In the genomic region with DNA sequence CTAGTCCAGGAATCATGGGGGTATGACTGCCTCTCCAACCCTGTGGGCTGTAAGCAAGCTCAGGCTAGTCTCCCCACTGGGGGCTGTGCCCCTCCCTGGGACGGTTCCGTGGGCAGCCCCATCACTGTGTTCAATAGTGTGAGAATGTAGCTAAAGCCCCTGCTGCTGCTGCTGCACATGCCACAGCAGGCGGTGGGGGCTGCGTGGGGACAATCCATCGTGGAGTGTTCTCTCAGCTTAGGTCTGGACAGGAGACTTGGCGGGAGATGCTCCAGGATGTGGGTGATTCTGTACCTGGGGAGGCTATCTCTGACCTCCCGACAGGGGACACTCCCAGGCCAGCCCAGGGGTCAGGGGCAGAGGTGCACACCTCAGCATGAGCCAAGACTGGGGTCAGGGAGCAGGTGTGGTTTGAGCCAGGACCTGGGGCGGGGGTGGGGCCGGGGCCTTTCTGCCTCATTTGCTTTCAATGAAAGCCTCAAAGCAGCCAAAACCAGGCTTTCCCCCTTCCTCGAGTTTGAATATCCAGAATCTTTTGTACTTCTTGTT, we compare ENCODE assay signal across 30 cellular contexts. TPM values are rescaled to one million over a fixed set of nuclear protein-coding genes. Genes with fewer than 3 reads are reported as not detected.
DNase-seq lines count a peak whose midpoint lies in the region; ATAC-seq and TF ChIP-seq lines count a peak whose summit lies in the region.
"Had no signal": no experiment of that assay in that cellular context is flagged by ENCODE, and none has a peak within 500 bp of the region (broad histone marks: within the 10 kb centered on the region; RNA-seq: fewer than 3 reads in every experiment).

No MANE protein-coding gene starts in this region.

- POLR2A ChIA-PET in HEK293 (lab: Yijun Ruan, JAX): no interaction called here

- TF ChIP-seq EP300 in gastroesophageal sphincter (IDR thresholded peaks at IDR 0.05): no peak

- H3K36me3 ChIP-seq in HEK293 (ENCODE audit: control insufficient read depth in 2 of 2, insufficient read depth in 1 of 2, low read length in 2 of 2) (peaks cover 3 to 67% of the 10 kb centered on the region in 2 experiments; a peak in 2 of 3 replicates), gastroesophageal sphincter (peaks cover 0 to 53% of the 10 kb centered on the region in 2 donors), neural progenitor cell (no peaks in the 10 kb centered on the region), tibial artery (peaks cover 46 to 52% (median 47%) of the 10 kb centered on the region in 3 donors), MG63 (peaks cover 42% of the 10 kb centered on the region)

- H3K4me1 ChIP-seq in HEK293 (ENCODE audit: control insufficient read depth, insufficient read depth, low read length) (peaks cover 9% of the 10 kb centered on the region; the same call in 1 of the 2 replicates), gastroesophageal sphincter (peaks cover 18 to 99% (median 46%) of the 10 kb centered on the region in 3 donors), neural progenitor cell (peaks cover 51% of the 10 kb centered on the region), tibial artery (peaks cover 26 to 91% (median 56%) of the 10 kb centered on the region in 4 donors)
- H3K4me1 ChIP-seq: right lobe of liver had no signal

- no peak for TF ChIP-seq POLR2A in gastroesophageal sphincter (IDR thresholded peaks at IDR 0.05)

- H3F3A ChIP-seq in neural progenitor cell (ENCODE audit: low read depth): peaks cover 82% of the 10 kb centered on the region

- ATAC-seq in gastroesophageal sphincter: no peak
- no peak for ATAC-seq in effector memory CD8-positive, alpha-beta T cell (replicated peaks)
- no peak for ATAC-seq in HG03139 (IDR thresholded peaks at IDR 0.05; ENCODE audit: unreplicated experiment)
- ATAC-seq: CD8-positive, alpha-beta T cell; esophagus mucosa; mucosa of descending colon; PC-3; T-helper 17 cell had no signal

- H3K27me3 ChIP-seq in gastroesophageal sphincter (no peaks in the 10 kb centered on the region), neural progenitor cell (no peaks in the 10 kb centered on the region), tibial artery (no peaks in the 10 kb centered on the region), MG63 (no peaks in the 10 kb centered on the region)
- H3K27me3 ChIP-seq: right lobe of liver had no signal

- peak overlapping the region; percentile 48 for H3K4me2 ChIP-seq in neural progenitor cell
- H3K4me2 ChIP-seq: SK-N-SH had no signal

- no peak overlapping the region for H3K4me3 Mint-ChIP-seq in neural progenitor cell
- H3K4me3 Mint-ChIP-seq in effector memory CD8-positive, alpha-beta T cell: no peak overlapping the region
- H3K4me3 Mint-ChIP-seq: CD8-positive, alpha-beta T cell; dendritic cell treated with granulocyte-macrophage colony-stimulating factor and Interleukin-4, amounts not matched to agents 40 ng/mL and 50 ng/mL, for 4 days; endodermal cell; T-helper 17 cell had no signal

- no peaks in the 10 kb centered on the region for H3K9me3 ChIP-seq in HEK293 (ENCODE audit: control insufficient read depth, insufficient read depth, low read depth, low read length)
- H3K9me3 ChIP-seq in gastroesophageal sphincter: no peaks in the 10 kb centered on the region
- H3K9me3 ChIP-seq in neural progenitor cell (ENCODE audit: low read depth): no peaks in the 10 kb centered on the region
- H3K9me3 ChIP-seq in tibial artery: no peaks in the 10 kb centered on the region
- H3K9me3 ChIP-seq in MG63: no peaks in the 10 kb centered on the region
- H3K9me3 ChIP-seq: mucosa of descending colon, right lobe of liver, SK-N-SH had no signal

- no peak overlapping the region for H3K27ac Mint-ChIP-seq in neural progenitor cell
- no peak overlapping the region for H3K27ac Mint-ChIP-seq in effector memory CD8-positive, alpha-beta T cell
- H3K27ac Mint-ChIP-seq: CD8-positive, alpha-beta T cell; dendritic cell treated with granulocyte-macrophage colony-stimulating factor and Interleukin-4, amounts not matched to agents 40 ng/mL and 50 ng/mL, for 4 days; endodermal cell; T-helper 17 cell had no signal

- TF ChIP-seq CTCF in HEK293 (tag by site-specific recombination; IDR thresholded peaks at IDR 0.05) (no peak), gastroesophageal sphincter (IDR thresholded peaks at IDR 0.05) (no peak), neural progenitor cell (IDR thresholded peaks at IDR 0.05) (no peak), tibial artery (IDR thresholded peaks at IDR 0.05) (no peak)

- peaks cover 52% of the 10 kb centered on the region for H3K27me3 Mint-ChIP-seq in neural progenitor cell (ENCODE audit: insufficient read depth, low read depth)
- H3K27me3 Mint-ChIP-seq in effector memory CD8-positive, alpha-beta T cell: peaks cover 28 to 33% of the 10 kb centered on the region in 2 donors

- no peak overlapping the region for H3K4me3 ChIP-seq in HEK293 (ENCODE audit: low read depth, low read length)
- H3K4me3 ChIP-seq in gastroesophageal sphincter: no peak overlapping the region
- H3K4me3 ChIP-seq in neural progenitor cell: no peak overlapping the region
- H3K4me3 ChIP-seq in tibial artery: no peak overlapping the region
- no peak overlapping the region for H3K4me3 ChIP-seq in MG63
- H3K4me3 ChIP-seq: GM23248, mucosa of descending colon, right lobe of liver had no signal

- peaks cover 30% of the 10 kb centered on the region for H3K79me2 ChIP-seq in neural progenitor cell (ENCODE audit: low read depth)

- peak; percentile 36 for DNase-seq in neural progenitor cell (ENCODE audit: low spot score)
- DNase-seq in tibial artery: no peak
- DNase-seq in LoVo (ENCODE audit: low spot score): no peak
- DNase-seq in MG63: no peak
- no peak for DNase-seq in effector memory CD8-positive, alpha-beta T cell
- DNase-seq: activated CD4-positive, alpha-beta T cell treated with anti-CD3 and anti-CD28 coated beads, Interleukin-2, amount 50 U/mL, for 4 hours; activated naive CD4-positive, alpha-beta T cell; activated T-cell treated with anti-CD3 and anti-CD28 coated beads, Interleukin-2, amount 50 U/mL, for 48 hours; CD8-positive, alpha-beta T cell; central memory CD4-positive, alpha-beta T cell; endodermal cell; foreskin fibroblast; GM23248; KG1; MM.1S; mucosa of descending colon; NCI-H2029 treated with DMSO at 0.1 percent for 48 hours; NCI-H524; NK-92 treated with Interleukin-12 subunit alpha and Interleukin-12 subunit beta, amount 100 ng/mL, for 24 hours; PC-3; right lobe of liver; SK-N-SH; stimulated activated CD4-positive, alpha-beta T cell treated with anti-CD3 and anti-CD28 coated beads, Interleukin-4, amount 100 ng/mL, for 1 hour; substantia nigra; T-helper 17 cell had no signal

- H3K4me1 Mint-ChIP-seq in neural progenitor cell: peaks cover 52% of the 10 kb centered on the region
- H3K4me1 Mint-ChIP-seq in effector memory CD8-positive, alpha-beta T cell (ENCODE audit: low read depth in 2 of 2): peaks cover 0 to 3% of the 10 kb centered on the region in 2 donors
- H3K4me1 Mint-ChIP-seq: T-helper 17 cell had no signal

- H3K9ac ChIP-seq in neural progenitor cell: no peak overlapping the region
- H3K9ac ChIP-seq: GM23248, SK-N-SH had no signal

- peaks cover 4% of the 10 kb centered on the region for H3K9me3 Mint-ChIP-seq in neural progenitor cell
- H3K9me3 Mint-ChIP-seq in effector memory CD8-positive, alpha-beta T cell: no peaks in the 10 kb centered on the region
- H3K9me3 Mint-ChIP-seq: CD8-positive, alpha-beta T cell; dendritic cell treated with granulocyte-macrophage colony-stimulating factor and Interleukin-4, amounts not matched to agents 40 ng/mL and 50 ng/mL, for 4 days; endodermal cell had no signal

- peaks cover 80% of the 10 kb centered on the region for H4K20me1 ChIP-seq in neural progenitor cell (ENCODE audit: low read depth)

- H3K27ac ChIP-seq in HEK293 (ENCODE audit: extremely low read depth, low read depth, low read length): no peak overlapping the region
- H3K27ac ChIP-seq in gastroesophageal sphincter: peak overlapping the region in 3 of 4 donors; percentile 84 to 97 (median 91)
- no peak overlapping the region for H3K27ac ChIP-seq in neural progenitor cell
- peak overlapping the region; percentile 8 to 97 for H3K27ac ChIP-seq in tibial artery
- H3K27ac ChIP-seq: GM23248, right lobe of liver had no signal

- CTCF ChIA-PET in HEK293 (lab: Yijun Ruan, JAX): interaction anchor here (1.2 kb wide), 1 partner anchor 138 kb away, joined by 3 read pairs; no protein-coding TSS in a partner anchor

- whole genome bisulfite sequencing in gastroesophageal sphincter (ENCODE audit: low coverage in 1 of 2), 2 donors: 68 to 71% methylated on average over 1 to 3 of the region's 10 CpGs

- H2AFZ ChIP-seq in neural progenitor cell (replicated peaks): no peak overlapping the region
- H2AFZ ChIP-seq: GM23248 had no signal

- H3K36me3 Mint-ChIP-seq in neural progenitor cell: peaks cover 4% of the 10 kb centered on the region
- no peaks in the 10 kb centered on the region for H3K36me3 Mint-ChIP-seq in effector memory CD8-positive, alpha-beta T cell (ENCODE audit: insufficient read depth)
- H3K36me3 Mint-ChIP-seq: CD8-positive, alpha-beta T cell had no signal

- intact Hi-C loops in tibial artery (cut with DNase I; ENCODE audit: low total_unique reads): no loop called here

TF ChIP-seq in HEK293, 187 proteins besides CTCF, POLR2A, EP300 and RAD21:
- TF ChIP-seq ZIC2 (tag by site-specific recombination; IDR thresholded peaks at IDR 0.05): peak; percentile 55
- TF ChIP-seq KLF1 (tag by site-specific recombination; IDR thresholded peaks at IDR 0.05): no peak

RNA-seq across cellular contexts. Expression of gene PKDCC, which starts 10.2 kb away (rescaled TPM):
- total RNA-seq in gastroesophageal sphincter (100 to 1,000 TPM in 3 of 4 donors, 10 to 100 TPM in 1; 89.0 to 277 (median 194) TPM), neural progenitor cell (ENCODE audit: low replicate concordance) (70.4 and 133 TPM in 2 replicates)
- total RNA-seq in MG63 (2014; rRNA removed; shearing (Covaris generic); ENCODE audit: low replicate concordance): 24.0 and 36.0 TPM in 2 replicates
- total RNA-seq: CD8-positive, alpha-beta T cell had no signal

Comparison
In these comparisons a context has a peak if more than half of its experiments do, and no peak if none do; other contexts are left out.
1. H3K27ac ChIP-seq: peak in gastroesophageal sphincter (3 of 4) and tibial artery (2 of 2); none in HEK293 (single experiment) and neural progenitor cell (single experiment).